Comparison of ENCODE assay signal across 1 cellular context in the genomic region with DNA sequence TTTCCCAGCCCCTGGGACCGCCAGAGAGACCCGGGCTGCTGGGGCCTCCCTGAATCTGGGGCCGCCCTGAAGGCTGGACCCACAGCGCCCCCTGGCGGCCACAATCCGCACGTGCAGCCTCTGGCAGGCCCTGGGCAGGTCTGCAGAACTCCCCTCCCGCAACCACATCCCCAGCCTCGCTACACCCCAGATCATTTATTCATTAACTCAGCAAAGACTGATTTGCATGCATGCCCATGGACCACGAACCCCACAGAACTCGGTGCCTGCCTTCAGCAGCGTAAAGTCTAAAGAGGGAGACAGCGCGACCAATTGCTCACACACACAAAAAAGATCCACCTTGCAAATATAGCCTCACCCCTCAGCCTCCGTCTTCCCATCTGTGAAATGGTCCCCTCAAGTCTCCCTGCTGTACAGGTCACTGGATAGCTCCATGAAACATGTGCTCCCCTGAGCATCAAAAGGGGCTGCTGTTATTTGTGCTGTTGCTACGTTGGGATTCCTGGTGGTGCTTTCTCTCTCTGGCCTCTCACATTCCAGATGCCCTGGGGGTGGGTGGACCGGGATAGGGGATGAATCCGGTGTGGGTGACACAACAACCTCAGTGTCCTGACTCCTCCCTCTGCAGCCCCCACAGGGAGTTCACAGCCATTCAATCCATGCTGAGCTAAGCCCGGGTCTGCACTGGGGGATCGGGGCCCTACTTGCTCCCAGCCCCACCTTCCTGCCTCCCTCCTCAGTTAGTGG.
A peak's percentile ranks its signal among the peaks of the same experiment; 100 is the strongest.
TF ChIP-seq lines count a peak whose summit lies in the region.

No MANE protein-coding gene starts in this region.

TF ChIP-seq in HepG2, 621 proteins besides CTCF, POLR2A, EP300 and RAD21 (continued from another document and continues in another):
- TF ChIP-seq SNAPC4 (CRISPR knock-in tag; IDR thresholded peaks at IDR 0.05) = peak; percentile 72; the same call in 1 of the 2 replicates
- TF ChIP-seq HMGXB4 (CRISPR knock-in tag; IDR thresholded peaks at IDR 0.05; ENCODE audit: borderline replicate concordance in 1 of 2, low read depth in 1 of 2) = peak; percentile 23 to 35; a peak in 1 of 4 replicates
- TF ChIP-seq, protein P1, sequence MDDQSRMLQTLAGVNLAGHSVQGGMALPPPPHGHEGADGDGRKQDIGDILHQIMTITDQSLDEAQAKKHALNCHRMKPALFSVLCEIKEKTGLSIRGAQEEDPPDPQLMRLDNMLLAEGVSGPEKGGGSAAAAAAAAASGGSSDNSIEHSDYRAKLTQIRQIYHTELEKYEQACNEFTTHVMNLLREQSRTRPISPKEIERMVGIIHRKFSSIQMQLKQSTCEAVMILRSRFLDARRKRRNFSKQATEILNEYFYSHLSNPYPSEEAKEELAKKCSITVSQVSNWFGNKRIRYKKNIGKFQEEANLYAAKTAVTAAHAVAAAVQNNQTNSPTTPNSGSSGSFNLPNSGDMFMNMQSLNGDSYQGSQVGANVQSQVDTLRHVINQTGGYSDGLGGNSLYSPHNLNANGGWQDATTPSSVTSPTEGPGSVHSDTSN (CRISPR knock-in tag; IDR thresholded peaks at IDR 0.05; ENCODE audit: borderline replicate concordance) = no peak
- TF ChIP-seq TBX3 (IDR thresholded peaks at IDR 0.05; ENCODE audit: borderline replicate concordance) = no peak
- peak; percentile 8 for TF ChIP-seq TEAD3 (CRISPR knock-in tag; optimal IDR thresholded peaks at IDR 0.05; ENCODE audit: borderline replicate concordance)
- TF ChIP-seq, protein P2, sequence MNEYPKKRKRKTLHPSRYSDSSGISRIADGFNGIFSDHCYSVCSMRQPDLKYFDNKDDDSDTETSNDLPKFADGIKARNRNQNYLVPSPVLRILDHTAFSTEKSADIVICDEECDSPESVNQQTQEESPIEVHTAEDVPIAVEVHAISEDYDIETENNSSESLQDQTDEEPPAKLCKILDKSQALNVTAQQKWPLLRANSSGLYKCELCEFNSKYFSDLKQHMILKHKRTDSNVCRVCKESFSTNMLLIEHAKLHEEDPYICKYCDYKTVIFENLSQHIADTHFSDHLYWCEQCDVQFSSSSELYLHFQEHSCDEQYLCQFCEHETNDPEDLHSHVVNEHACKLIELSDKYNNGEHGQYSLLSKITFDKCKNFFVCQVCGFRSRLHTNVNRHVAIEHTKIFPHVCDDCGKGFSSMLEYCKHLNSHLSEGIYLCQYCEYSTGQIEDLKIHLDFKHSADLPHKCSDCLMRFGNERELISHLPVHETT (CRISPR knock-in tag; conservative IDR thresholded peaks at IDR 0.05) = no peak
- TF ChIP-seq MTA3 (CRISPR knock-in tag; IDR thresholded peaks at IDR 0.05) = no peak
- TF ChIP-seq ZBTB38 (CRISPR knock-in tag; IDR thresholded peaks at IDR 0.05) = no peak
- no peak for TF ChIP-seq CCAR2 (optimal IDR thresholded peaks at IDR 0.05; ENCODE audit: low read depth, low read length)
- 0 out of 2 replicates have a peak, but pooled peaks have one; percentile 16 for TF ChIP-seq ZMYM2 (CRISPR knock-in tag; IDR thresholded peaks at IDR 0.05)
- TF ChIP-seq BATF2 (CRISPR knock-in tag; IDR thresholded peaks at IDR 0.05) = no peak
- TF ChIP-seq RCOR2 (CRISPR knock-in tag; IDR thresholded peaks at IDR 0.05) = peak; percentile 43; the same call in 1 of the 2 replicates
- peak; percentile 43; the same call in 1 of the 2 replicates for TF ChIP-seq BHLHE40 (IDR thresholded peaks at IDR 0.05; ENCODE audit: low read length)
- peak; percentile 52; the same call in 1 of the 2 replicates for TF ChIP-seq MTERF4 (CRISPR knock-in tag; IDR thresholded peaks at IDR 0.05)
- no peak for TF ChIP-seq SMAD3 (CRISPR knock-in tag; IDR thresholded peaks at IDR 0.05)
- no peak for TF ChIP-seq GMEB1 (CRISPR knock-in tag; IDR thresholded peaks at IDR 0.05; ENCODE audit: borderline replicate concordance)
- TF ChIP-seq ZNF629 (CRISPR knock-in tag; conservative IDR thresholded peaks at IDR 0.05) = peak; percentile 98
- no peak for TF ChIP-seq HNF4G (IDR thresholded peaks at IDR 0.05; ENCODE audit: borderline replicate concordance, low read depth, low read length)
- no peak for TF ChIP-seq HNF4G (CRISPR knock-in tag; IDR thresholded peaks at IDR 0.05; ENCODE audit: borderline replicate concordance, low read depth)
- TF ChIP-seq ZNF501 (CRISPR knock-in tag; IDR thresholded peaks at IDR 0.05) = peak; percentile 59
- no peak for TF ChIP-seq RORA (CRISPR knock-in tag; IDR thresholded peaks at IDR 0.05)
- TF ChIP-seq ZNF782 (CRISPR knock-in tag; IDR thresholded peaks at IDR 0.05; ENCODE audit: borderline replicate concordance) = no peak
- TF ChIP-seq ZSCAN20 (CRISPR knock-in tag; IDR thresholded peaks at IDR 0.05; ENCODE audit: borderline replicate concordance) = no peak
- TF ChIP-seq SMAD1 (CRISPR knock-in tag; IDR thresholded peaks at IDR 0.05; ENCODE audit: borderline replicate concordance, low read depth) = 0 out of 2 replicates have a peak, but pooled peaks have one; percentile 36
- no peak for TF ChIP-seq KMT2B (CRISPR knock-in tag; IDR thresholded peaks at IDR 0.05)
- TF ChIP-seq HDAC2 (CRISPR knock-in tag; IDR thresholded peaks at IDR 0.05) = 0 out of 2 replicates have a peak, but pooled peaks have one; percentile 15
- no peak for TF ChIP-seq ZBTB43 (CRISPR knock-in tag; conservative IDR thresholded peaks at IDR 0.05)
- TF ChIP-seq YY1 (IDR thresholded peaks at IDR 0.05; ENCODE audit: insufficient read depth, insufficient replicate concordance, low read depth, low read length) = peak; percentile 40
- TF ChIP-seq, protein P3, sequence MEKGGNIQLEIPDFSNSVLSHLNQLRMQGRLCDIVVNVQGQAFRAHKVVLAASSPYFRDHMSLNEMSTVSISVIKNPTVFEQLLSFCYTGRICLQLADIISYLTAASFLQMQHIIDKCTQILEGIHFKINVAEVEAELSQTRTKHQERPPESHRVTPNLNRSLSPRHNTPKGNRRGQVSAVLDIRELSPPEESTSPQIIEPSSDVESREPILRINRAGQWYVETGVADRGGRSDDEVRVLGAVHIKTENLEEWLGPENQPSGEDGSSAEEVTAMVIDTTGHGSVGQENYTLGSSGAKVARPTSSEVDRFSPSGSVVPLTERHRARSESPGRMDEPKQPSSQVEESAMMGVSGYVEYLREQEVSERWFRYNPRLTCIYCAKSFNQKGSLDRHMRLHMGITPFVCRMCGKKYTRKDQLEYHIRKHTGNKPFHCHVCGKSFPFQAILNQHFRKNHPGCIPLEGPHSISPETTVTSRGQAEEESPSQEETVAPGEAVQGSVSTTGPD (CRISPR knock-in tag; IDR thresholded peaks at IDR 0.05) = no peak
- TF ChIP-seq, protein P4, sequence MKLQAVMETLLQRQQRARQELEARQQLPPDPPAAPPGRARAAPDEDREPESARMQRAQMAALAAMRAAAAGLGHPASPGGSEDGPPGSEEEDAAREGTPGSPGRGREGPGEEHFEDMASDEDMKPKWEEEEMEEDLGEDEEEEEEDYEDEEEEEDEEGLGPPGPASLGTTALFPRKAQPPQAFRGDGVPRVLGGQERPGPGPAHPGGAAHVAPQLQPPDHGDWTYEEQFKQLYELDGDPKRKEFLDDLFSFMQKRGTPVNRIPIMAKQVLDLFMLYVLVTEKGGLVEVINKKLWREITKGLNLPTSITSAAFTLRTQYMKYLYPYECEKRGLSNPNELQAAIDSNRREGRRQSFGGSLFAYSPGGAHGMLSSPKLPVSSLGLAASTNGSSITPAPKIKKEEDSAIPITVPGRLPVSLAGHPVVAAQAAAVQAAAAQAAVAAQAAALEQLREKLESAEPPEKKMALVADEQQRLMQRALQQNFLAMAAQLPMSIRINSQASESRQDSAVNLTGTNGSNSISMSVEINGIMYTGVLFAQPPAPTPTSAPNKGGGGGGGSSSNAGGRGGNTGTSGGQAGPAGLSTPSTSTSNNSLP (IDR thresholded peaks at IDR 0.05; ENCODE audit: low read depth, low read length) = peak; percentile 56; the same call in 1 of the 2 replicates
- TF ChIP-seq MXD3 (CRISPR knock-in tag; IDR thresholded peaks at IDR 0.05) = no peak
- TF ChIP-seq, protein P5, sequence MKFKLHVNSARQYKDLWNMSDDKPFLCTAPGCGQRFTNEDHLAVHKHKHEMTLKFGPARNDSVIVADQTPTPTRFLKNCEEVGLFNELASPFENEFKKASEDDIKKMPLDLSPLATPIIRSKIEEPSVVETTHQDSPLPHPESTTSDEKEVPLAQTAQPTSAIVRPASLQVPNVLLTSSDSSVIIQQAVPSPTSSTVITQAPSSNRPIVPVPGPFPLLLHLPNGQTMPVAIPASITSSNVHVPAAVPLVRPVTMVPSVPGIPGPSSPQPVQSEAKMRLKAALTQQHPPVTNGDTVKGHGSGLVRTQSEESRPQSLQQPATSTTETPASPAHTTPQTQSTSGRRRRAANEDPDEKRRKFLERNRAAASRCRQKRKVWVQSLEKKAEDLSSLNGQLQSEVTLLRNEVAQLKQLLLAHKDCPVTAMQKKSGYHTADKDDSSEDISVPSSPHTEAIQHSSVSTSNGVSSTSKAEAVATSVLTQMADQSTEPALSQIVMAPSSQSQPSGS (CRISPR knock-in tag; IDR thresholded peaks at IDR 0.05) = 0 out of 2 replicates have a peak, but pooled peaks have one; percentile 23
